ENCODE assay signal across 8 cellular contexts in genomic region chr4:186104114-186104894, GRCh38. TPM values are rescaled to one million over a fixed set of nuclear protein-coding genes. Genes with fewer than 3 reads are reported as not detected.
DNase-seq lines count a peak whose midpoint lies in the region; ATAC-seq and TF ChIP-seq lines count a peak whose summit lies in the region.

TSS of gene FAM149A (plus strand) at chr4:186104704.

- H3K79me2 ChIP-seq in MM.1S (ENCODE audit: low read length), result peaks cover 40% of the 10 kb centered on the region
- H3K79me2 ChIP-seq in fibroblast of lung (ENCODE audit: control insufficient read depth, insufficient read depth, low read length), result no peaks in the 10 kb centered on the region

- H3K27ac ChIP-seq in MM.1S (ENCODE audit: low read length) (peak within 1 kb of the TSS; percentile 67), fibroblast of lung (ENCODE audit: insufficient read depth, low read length) (no peak within 1 kb of the TSS), substantia nigra (ENCODE audit: low read depth, low read length, poor library complexity, severe bottlenecking) (peak within 1 kb of the TSS; percentile 57)

- H3K4me3 Mint-ChIP-seq in nephron progenitor cell, result peak within 1 kb of the TSS; percentile 87

- H3K27me3 ChIP-seq in MM.1S (replicated peaks; ENCODE audit: insufficient read depth, low read length), result no peaks in the 10 kb centered on the region
- peaks cover 14% of the 10 kb centered on the region for H3K27me3 ChIP-seq in fibroblast of lung (ENCODE audit: control insufficient read depth, insufficient read depth, low read length)

- peak; percentile 81 for ATAC-seq in GM21576 (IDR thresholded peaks at IDR 0.05; ENCODE audit: unreplicated experiment)

- no peak within 1 kb of the TSS for H3K27ac Mint-ChIP-seq in nephron progenitor cell

- H3K4me3 ChIP-seq in MM.1S (ENCODE audit: low read length) (peak within 1 kb of the TSS; percentile 62), fibroblast of lung (replicated peaks in 1 of 4; ENCODE audit: control extremely low read depth in 1 of 4, insufficient read depth in 1 of 4, low read depth in 3 of 4, low read length in 4 of 4) (peak within 1 kb of the TSS in 2 of 4 experiments; percentile 31 to 39)

- H3K9ac ChIP-seq in MM.1S (ENCODE audit: low read length) (peak within 1 kb of the TSS; percentile 89), fibroblast of lung (ENCODE audit: insufficient read depth, low read length) (no peak within 1 kb of the TSS)

- peaks cover 19% of the 10 kb centered on the region for H3K4me1 Mint-ChIP-seq in nephron progenitor cell

- H3K36me3 ChIP-seq in MM.1S (replicated peaks; ENCODE audit: insufficient read depth, low read length) (no peaks in the 10 kb centered on the region), fibroblast of lung (ENCODE audit: control insufficient read depth, insufficient read depth, low read length) (no peaks in the 10 kb centered on the region)

- H3K4me2 ChIP-seq in MM.1S (ENCODE audit: low read depth, low read length) (peak within 1 kb of the TSS; percentile 86), fibroblast of lung (ENCODE audit: extremely low read depth, insufficient read depth, low read length) (peak within 1 kb of the TSS; percentile 23)

- DNase-seq in DMS153 treated with DMSO at 0.1 percent for 48 hours (lab: John Stamatoyannopoulos, UW; ENCODE audit: unreplicated experiment) (peak; percentile 33), MM.1S (peak; percentile 83), fibroblast of lung (ENCODE audit: low read depth in 2 of 2) (peak; percentile 1 to 6), nephron progenitor cell (peak; percentile 66), substantia nigra (lab: John Stamatoyannopoulos, UW) (peak in 16 of 49 donors; percentile 3 to 55 (median 16)), amniotic stem cell (lab: John Stamatoyannopoulos, UW) (no peak)
- peak; percentile 69 for DNase-seq in activated CD8-positive, alpha-beta memory T cell treated with anti-CD3 and anti-CD28 coated beads, Interleukin-2, amount 50 U/mL, for 48 hours

- peaks cover 64% of the 10 kb centered on the region for H3K27me3 Mint-ChIP-seq in nephron progenitor cell (ENCODE audit: low read depth, poor library complexity)

- H4K20me1 ChIP-seq in MM.1S (ENCODE audit: insufficient read depth, low read length) (no peaks in the 10 kb centered on the region), fibroblast of lung (ENCODE audit: control insufficient read depth, extremely low read depth, insufficient read depth, low read length) (no peaks in the 10 kb centered on the region)

- peaks cover 5% of the 10 kb centered on the region for H3K9me3 Mint-ChIP-seq in nephron progenitor cell

- H3F3A ChIP-seq in MM.1S (ENCODE audit: insufficient read depth, low read length), result peaks cover 15% of the 10 kb centered on the region

- peaks cover 15% of the 10 kb centered on the region for H3K4me1 ChIP-seq in MM.1S (ENCODE audit: low read length)
- no peaks in the 10 kb centered on the region for H3K4me1 ChIP-seq in fibroblast of lung (ENCODE audit: control insufficient read depth, extremely low read depth, insufficient read depth, low read length)

- TF ChIP-seq CTCF in MM.1S (IDR thresholded peaks at IDR 0.05; ENCODE audit: low read length) (no peak), fibroblast of lung (conservative IDR thresholded peaks at IDR 0.05 in 1 of 2, IDR thresholded peaks at IDR 0.05 in 1 of 2; ENCODE audit: low read depth in 1 of 2, low read length in 2 of 2) (no peak), nephron progenitor cell (IDR thresholded peaks at IDR 0.05) (no peak)

- H3K9me3 ChIP-seq in MM.1S (replicated peaks; ENCODE audit: insufficient read depth, low read length) (no peaks in the 10 kb centered on the region), fibroblast of lung (ENCODE audit: control insufficient read depth, insufficient read depth, low read depth, low read length) (no peaks in the 10 kb centered on the region)

- no peaks in the 10 kb centered on the region for H3K36me3 Mint-ChIP-seq in nephron progenitor cell (ENCODE audit: low read depth)

- H2AFZ ChIP-seq in MM.1S (ENCODE audit: low read length), result peak within 1 kb of the TSS; percentile 59
- no peak within 1 kb of the TSS for H2AFZ ChIP-seq in fibroblast of lung (ENCODE audit: low read length)

- no peaks in the 10 kb centered on the region; the same call in 1 of the 2 replicates for H3K9me2 ChIP-seq in MM.1S (replicated peaks; ENCODE audit: insufficient read depth, low read length)

RNA-seq across cellular contexts. Expression of gene FAM149A, which starts in this region (rescaled TPM):
- total RNA-seq in fibroblast of lung, result 9.4 and 11.3 TPM in 2 replicates
- polyA plus RNA-seq in fibroblast of lung, result 2.3 and 5.6 TPM in 2 replicates
- 2.7 and 4.8 TPM in 2 replicates for polyA plus RNA-seq in fibroblast of lung (2012)
- polyA minus RNA-seq in fibroblast of lung (ENCODE audit: low replicate concordance), result 12.3 TPM in 1 of 2 replicates, not detected in the other
